27 cellular contexts compared by ENCODE assay signal in genomic region chr13:109651854-109652253, GRCh38.
DNase-seq lines count a peak whose midpoint lies in the region; ATAC-seq, FAIRE-seq and TF ChIP-seq lines count a peak whose summit lies in the region.
"Had no signal": no experiment of that assay in that cellular context is flagged by ENCODE, and none has a peak within 500 bp of the region (broad histone marks: within the 10 kb centered on the region; RNA-seq: fewer than 3 reads in every experiment).

No MANE protein-coding gene starts in this region.

- no peak overlapping the region for H2BK120ac ChIP-seq in trophoblast cell (ENCODE audit: insufficient read depth, low read length, poor library complexity)

- H3K4me3 Mint-ChIP-seq in activated T-cell treated with anti-CD3 and anti-CD28 coated beads, Interleukin-2, amount 50 U/mL, for 4 hours = no peak overlapping the region
- H3K4me3 Mint-ChIP-seq: nephron; T-helper 1 cell treated with Interleukin-12 subunit alpha and Interleukin-12 subunit beta and Interleukin-4 antibody, amounts not matched to agents 30 μg/mL and 1 μg/mL, for 36 hours had no signal

- H3K9ac ChIP-seq in HepG2 (ENCODE audit: insufficient read depth, low read depth, low read length) (no peak overlapping the region), trophoblast cell (ENCODE audit: low read length) (no peak overlapping the region)

- no peaks in the 10 kb centered on the region for H3K27me3 Mint-ChIP-seq in activated T-cell treated with anti-CD3 and anti-CD28 coated beads, Interleukin-2, amount 50 U/mL, for 4 hours (ENCODE audit: low read depth)

- WGBS in right lobe of liver (ENCODE audit: insufficient coverage, low coverage, low lambda C conversion rate, missing lambda C conversion rate) = 45% methylated on average over 4 of the region's 6 CpGs
- WGBS in HepG2 (ENCODE audit: low lambda C conversion rate) = 68% methylated on average over 6 of the region's 6 CpGs
- 27 to 62% (median 32%) methylated on average over 6 of the region's 6 CpGs for WGBS in adipose tissue, 3 donors
- WGBS in trophoblast cell (ENCODE audit: extremely low coverage, insufficient coverage, insufficient read length) = no CpG with 5 or more reads among the region's 6 CpGs

- DNase-seq in right lobe of liver (no peak), HepG2 (ENCODE audit: low spot score) (no peak), trophoblast cell (peak; percentile 17 to 26), foreskin fibroblast (no peak)
- DNase-seq in activated T-cell treated with anti-CD3 and anti-CD28 coated beads, Interleukin-2, amount 50 U/mL, for 4 hours = no peak
- DNase-seq: activated CD4-positive, alpha-beta T cell treated with anti-CD3 and anti-CD28 coated beads, Interleukin-2, amount 50 U/mL, for 48 hours; activated CD4-positive, CD25-positive, alpha-beta regulatory T cell treated with anti-CD3 and anti-CD28 coated beads, Interleukin-2, amount 50 U/mL, for 72 hours; activated naive CD4-positive, alpha-beta T cell; COR-L47; foreskin melanocyte; heart right ventricle; kidney; NCI-H1105 treated with DMSO at 0.1 percent for 48 hours; NCI-H187 treated with DMSO at 0.1 percent for 48 hours; NCI-H2171 treated with DMSO at 0.1 percent for 48 hours; NCI-H524; stimulated activated naive CD4-positive, alpha-beta T cell; uterus had no signal

- intact Hi-C loops in right lobe of liver (cut with DNase I) (no loop called here), HepG2 (cut with micrococcal nuclease; ENCODE audit: unreplicated experiment) (no loop called here)

- H3K4me2 ChIP-seq in HepG2 (ENCODE audit: low read depth, low read length) (no peak overlapping the region), trophoblast cell (ENCODE audit: low read length) (no peak overlapping the region)

- no peaks in the 10 kb centered on the region for H3K79me2 ChIP-seq in HepG2 (ENCODE audit: insufficient read depth, low read length)
- H3K79me2 ChIP-seq in trophoblast cell (ENCODE audit: control insufficient read depth, insufficient read depth, low read length, poor library complexity) = no peaks in the 10 kb centered on the region

- no peak overlapping the region for H4K8ac ChIP-seq in trophoblast cell (ENCODE audit: low read depth, low read length)

- no peak overlapping the region for H3K14ac ChIP-seq in trophoblast cell (ENCODE audit: low read length)

- CTCF ChIA-PET in HepG2 (lab: Yijun Ruan, JAX; ENCODE audit: low intra/inter-chr PET ratio, low total read pairs) = no interaction called here

- in situ Hi-C loops in HepG2 (cut with HindIII; ENCODE audit: extremely low pct_ligation_motif_present, low pct_unique_long_range_greater_than_20kb) = no loop called here

- H3K27ac ChIP-seq in right lobe of liver = peak overlapping the region in 1 of 3 donors; percentile 7
- no peak overlapping the region for H3K27ac ChIP-seq in HepG2 (ENCODE audit: extremely low read length, insufficient read depth, low read length)
- H3K27ac ChIP-seq in adipose tissue (ENCODE audit: low read depth, low read length) = peak overlapping the region; percentile 23
- H3K27ac ChIP-seq in trophoblast cell (ENCODE audit: low read depth, low read length) = no peak overlapping the region
- H3K27ac ChIP-seq: uterus had no signal

- H2AFZ ChIP-seq in HepG2 (ENCODE audit: low read length) (no peak overlapping the region), trophoblast cell (ENCODE audit: insufficient read depth, low read length, poor library complexity) (no peak overlapping the region)

- no peaks in the 10 kb centered on the region for H3K27me3 ChIP-seq in right lobe of liver
- no peaks in the 10 kb centered on the region for H3K27me3 ChIP-seq in HepG2 (ENCODE audit: control insufficient read depth in 1 of 2, insufficient read depth in 2 of 2, low read length in 2 of 2)
- H3K27me3 ChIP-seq in trophoblast cell (ENCODE audit: insufficient read depth, low read length) = no peaks in the 10 kb centered on the region
- H3K27me3 ChIP-seq: esophagus muscularis mucosa, uterus had no signal

- H3K9me3 Mint-ChIP-seq in activated T-cell treated with anti-CD3 and anti-CD28 coated beads, Interleukin-2, amount 50 U/mL, for 4 hours = no peaks in the 10 kb centered on the region
- H3K9me3 Mint-ChIP-seq: nephron; T-helper 1 cell treated with Interleukin-12 subunit alpha and Interleukin-12 subunit beta and Interleukin-4 antibody, amounts not matched to agents 30 μg/mL and 1 μg/mL, for 36 hours had no signal

- no peak overlapping the region for H3K4me3 ChIP-seq in right lobe of liver
- H3K4me3 ChIP-seq in HepG2 (replicated peaks in 1 of 3; ENCODE audit: insufficient read depth in 1 of 3, low read depth in 2 of 3, low read length in 3 of 3) = no peak overlapping the region
- H3K4me3 ChIP-seq in trophoblast cell (ENCODE audit: low read depth, low read length) = no peak overlapping the region
- H3K4me3 ChIP-seq in foreskin fibroblast (ENCODE audit: low read depth in 1 of 2, low read length in 2 of 2) = no peak overlapping the region
- H3K4me3 ChIP-seq: esophagus muscularis mucosa, heart right ventricle, uterus had no signal

- no peak overlapping the region for H2AK5ac ChIP-seq in trophoblast cell (ENCODE audit: low read length)

- no peak for TF ChIP-seq RAD21 in HepG2 (CRISPR knock-in tag; IDR thresholded peaks at IDR 0.05)

- no peaks in the 10 kb centered on the region for H3K4me1 Mint-ChIP-seq in activated T-cell treated with anti-CD3 and anti-CD28 coated beads, Interleukin-2, amount 50 U/mL, for 4 hours (ENCODE audit: low read depth)

- H3K9me3 ChIP-seq in right lobe of liver (no peaks in the 10 kb centered on the region), HepG2 (ENCODE audit: low read length) (no peaks in the 10 kb centered on the region), trophoblast cell (ENCODE audit: insufficient read depth, low read depth, low read length) (peaks cover 4% of the 10 kb centered on the region)
- H3K9me3 ChIP-seq: esophagus muscularis mucosa, uterus had no signal

- H2BK5ac ChIP-seq in trophoblast cell (ENCODE audit: low read depth, low read length, poor library complexity) = no peak overlapping the region

- POLR2A ChIA-PET in HepG2 (lab: Yijun Ruan, JAX) = no interaction called here

- H2BK12ac ChIP-seq in trophoblast cell (ENCODE audit: low read length) = no peak overlapping the region

- peak in 3 of 4 donors; percentile 10 to 12 (median 10) for ATAC-seq in right lobe of liver
- no peak for ATAC-seq in HepG2
- no peak for ATAC-seq in activated T-cell treated with anti-CD3 and anti-CD28 coated beads, Interleukin-2, amount 50 U/mL, for 4 hours
- ATAC-seq in HG03460 (IDR thresholded peaks at IDR 0.05; ENCODE audit: unreplicated experiment) = no peak

- TF ChIP-seq EP300 in HepG2 (IDR thresholded peaks at IDR 0.05; ENCODE audit: low read depth in 2 of 2, low read length in 2 of 2) (no peak), HepG2 (CRISPR knock-in tag; IDR thresholded peaks at IDR 0.05; ENCODE audit: borderline replicate concordance) (no peak)

- H3K18ac ChIP-seq in trophoblast cell (ENCODE audit: low read length) = no peak overlapping the region

- no TSS peak for BruUV-seq in HepG2 (replicated peaks; lab: Mats Ljungman, UMichigan)

- H3K36me3 ChIP-seq in right lobe of liver (no peaks in the 10 kb centered on the region), HepG2 (replicated peaks in 1 of 2; ENCODE audit: control insufficient read depth in 1 of 2, insufficient read depth in 2 of 2, low read length in 2 of 2) (no peaks in the 10 kb centered on the region), trophoblast cell (ENCODE audit: control insufficient read depth in 1 of 2, insufficient read depth in 2 of 2, low read length in 2 of 2) (no peaks in the 10 kb centered on the region)
- H3K36me3 ChIP-seq: esophagus muscularis mucosa, heart right ventricle, uterus had no signal

- TF ChIP-seq POLR2A in right lobe of liver (IDR thresholded peaks at IDR 0.05) (no peak), HepG2 (IDR thresholded peaks at IDR 0.05; ENCODE audit: insufficient read depth in 1 of 2, low read depth in 2 of 2, low read length in 2 of 2) (no peak)

- no peaks in the 10 kb centered on the region for H3K79me1 ChIP-seq in trophoblast cell (ENCODE audit: low read length)

- no peaks in the 10 kb centered on the region for H3K36me3 Mint-ChIP-seq in activated T-cell treated with anti-CD3 and anti-CD28 coated beads, Interleukin-2, amount 50 U/mL, for 4 hours (ENCODE audit: insufficient read depth)

- no peak overlapping the region for H4K12ac ChIP-seq in trophoblast cell (ENCODE audit: low read depth, low read length)

- H3K4ac ChIP-seq in trophoblast cell (ENCODE audit: low read depth, low read length) = no peak overlapping the region

- H3K23ac ChIP-seq in trophoblast cell (ENCODE audit: low read length) = no peak overlapping the region

- H4K20me1 ChIP-seq in HepG2 (ENCODE audit: insufficient read depth, low read length) = no peaks in the 10 kb centered on the region

- TF ChIP-seq CTCF in right lobe of liver (IDR thresholded peaks at IDR 0.05) (no peak), HepG2 (CRISPR knock-in tag; IDR thresholded peaks at IDR 0.05) (no peak), foreskin fibroblast (IDR thresholded peaks at IDR 0.05; ENCODE audit: low read depth, low read length) (no peak)

- no peak for FAIRE-seq in HepG2 (lab: Jason Lieb, UNC)
- FAIRE-seq: GM12891, H54, kidney, RCC 7860, small intestine had no signal

- H3K4me1 ChIP-seq in right lobe of liver (peaks cover 0 to 10% (median 3%) of the 10 kb centered on the region in 4 donors), HepG2 (ENCODE audit: insufficient read depth, low read length) (no peaks in the 10 kb centered on the region), trophoblast cell (ENCODE audit: control insufficient read depth in 1 of 2, insufficient read depth in 2 of 2, low read length in 2 of 2) (peaks cover 0 to 2% of the 10 kb centered on the region in 2 experiments)
- H3K4me1 ChIP-seq: uterus had no signal

- H4K91ac ChIP-seq in trophoblast cell (ENCODE audit: low read depth, low read length) = no peak overlapping the region

TF ChIP-seq in HepG2, 621 proteins besides CTCF, POLR2A, EP300 and RAD21 (continues in another document):
- TF ChIP-seq RFX1 (IDR thresholded peaks at IDR 0.05) (no peak), TBX3 (IDR thresholded peaks at IDR 0.05; ENCODE audit: borderline replicate concordance) (no peak), MBD4 (IDR thresholded peaks at IDR 0.05; ENCODE audit: borderline replicate concordance, low read length) (no peak), ZNF781 (CRISPR knock-in tag; IDR thresholded peaks at IDR 0.05; ENCODE audit: borderline replicate concordance, not compliant biosample characterization) (no peak), CBX5 (CRISPR knock-in tag; IDR thresholded peaks at IDR 0.05; ENCODE audit: borderline replicate concordance) (no peak), SKI (IDR thresholded peaks at IDR 0.05; ENCODE audit: partially characterized antibody) (no peak), CEBPG (CRISPR knock-in tag; IDR thresholded peaks at IDR 0.05) (no peak), ZNF749 (CRISPR knock-in tag; IDR thresholded peaks at IDR 0.05; ENCODE audit: borderline replicate concordance) (no peak), ZNF569 (CRISPR knock-in tag; IDR thresholded peaks at IDR 0.05; ENCODE audit: borderline replicate concordance) (no peak), TEAD3 (CRISPR knock-in tag; optimal IDR thresholded peaks at IDR 0.05; ENCODE audit: borderline replicate concordance) (no peak)

Comparison
In these comparisons a context has a peak if more than half of its experiments do, and no peak if none do; other contexts are left out.
1. ATAC-seq: peak in right lobe of liver (3 of 4); none in HepG2 (single experiment), activated T-cell treated with anti-CD3 and anti-CD28 coated beads, Interleukin-2, amount 50 U/mL, for 4 hours (0 of 2) and HG03460 (single experiment).
2. DNase-seq: peak in trophoblast cell (2 of 2); none in right lobe of liver (0 of 3), HepG2 (single experiment), foreskin fibroblast (0 of 2) and activated T-cell treated with anti-CD3 and anti-CD28 coated beads, Interleukin-2, amount 50 U/mL, for 4 hours (single experiment).